Comparison of ENCODE assay signal across 13 cellular contexts in genomic region chr2:144582651-144583361, GRCh38.
DNase-seq lines count a peak whose midpoint lies in the region; ATAC-seq, FAIRE-seq and TF ChIP-seq lines count a peak whose summit lies in the region.
"Had no signal": no experiment of that assay in that cellular context is flagged by ENCODE, and none has a peak within 500 bp of the region (broad histone marks: within the 10 kb centered on the region; RNA-seq: fewer than 3 reads in every experiment).

No MANE protein-coding gene starts in this region.

- no peaks in the 10 kb centered on the region for H3K9me3 Mint-ChIP-seq in CD8-positive, alpha-beta memory T cell

- no TSS peak for BruUV-seq in K562 (replicated peaks; lab: Mats Ljungman, UMichigan)

- no peaks in the 10 kb centered on the region for H4K20me1 ChIP-seq in K562 (replicated peaks; ENCODE audit: control insufficient read depth, insufficient read depth, low read length)
- no peaks in the 10 kb centered on the region for H4K20me1 ChIP-seq in Karpas-422 (ENCODE audit: insufficient read depth, low read depth, low read length)

- peak; percentile 68 for TF ChIP-seq POLR2A in K562 (conservative IDR thresholded peaks at IDR 0.05)
- TF ChIP-seq POLR2A in gastroesophageal sphincter (IDR thresholded peaks at IDR 0.05), result no peak

- H3K4me3 Mint-ChIP-seq in CD8-positive, alpha-beta memory T cell, result peak overlapping the region in 6 of 7 donors; percentile 23 to 79 (median 40)
- H3K4me3 Mint-ChIP-seq: memory B cell had no signal

- POLR2A ChIA-PET in CD8-positive, alpha-beta memory T cell (lab: Charles Lee), result no interaction called here
- POLR2A ChIA-PET in K562 (lab: Yijun Ruan, JAX), result interaction anchor here (0.5 to 3.0 kb wide), 20 partner anchors 10 to 1767 kb away, joined by 3 to 25 read pairs (median 4); partner anchors contain the start of gene ZEB2

- H3K27me3 ChIP-seq in CD8-positive, alpha-beta memory T cell (ENCODE audit: insufficient read depth, low read length, poor library complexity, severe bottlenecking), result no peaks in the 10 kb centered on the region
- H3K27me3 ChIP-seq in K562 (ENCODE audit: control insufficient read depth in 2 of 2, insufficient read depth in 2 of 2, low read length in 2 of 2) (no peaks in the 10 kb centered on the region), gastroesophageal sphincter (no peaks in the 10 kb centered on the region), Karpas-422 (ENCODE audit: low read length) (no peaks in the 10 kb centered on the region), psoas muscle (ENCODE audit: insufficient read depth in 3 of 3, low read length in 2 of 3) (no peaks in the 10 kb centered on the region)
- H3K27me3 ChIP-seq: adrenal gland had no signal

- peak overlapping the region; percentile 74 for H3K27ac ChIP-seq in CD8-positive, alpha-beta memory T cell (ENCODE audit: low read depth, low read length)
- peak overlapping the region; percentile 100 for H3K27ac ChIP-seq in K562 (ENCODE audit: extremely low read depth, low read depth, low read length)
- H3K27ac ChIP-seq in mesodermal cell (ENCODE audit: low read depth, low read length, severe bottlenecking), result peak overlapping the region; percentile 30
- H3K27ac ChIP-seq in gastroesophageal sphincter, result no peak overlapping the region
- H3K27ac ChIP-seq in Karpas-422 (ENCODE audit: low read length), result no peak overlapping the region
- no peak overlapping the region for H3K27ac ChIP-seq in psoas muscle
- H3K27ac ChIP-seq: adrenal gland had no signal

- H3K4me1 Mint-ChIP-seq in CD8-positive, alpha-beta memory T cell, result peaks cover 31 to 41% (median 41%) of the 10 kb centered on the region in 3 donors

- H3K9me3 ChIP-seq in CD8-positive, alpha-beta memory T cell (ENCODE audit: low read length), result no peaks in the 10 kb centered on the region
- H3K9me3 ChIP-seq in K562 (replicated peaks; ENCODE audit: control insufficient read depth, insufficient read depth, low read depth, low read length), result peaks cover 4% of the 10 kb centered on the region; the same call in 1 of the 2 replicates
- no peaks in the 10 kb centered on the region for H3K9me3 ChIP-seq in mesodermal cell (ENCODE audit: control insufficient read depth, low read length)
- no peaks in the 10 kb centered on the region for H3K9me3 ChIP-seq in gastroesophageal sphincter
- no peaks in the 10 kb centered on the region for H3K9me3 ChIP-seq in Karpas-422 (ENCODE audit: low read length)
- no peaks in the 10 kb centered on the region for H3K9me3 ChIP-seq in psoas muscle
- H3K9me3 ChIP-seq: adrenal gland had no signal

- WGBS in K562 (ENCODE audit: insufficient coverage, low coverage, missing lambda C conversion rate), result 0% methylated on average over 12 of the region's 12 CpGs
- WGBS in mesodermal cell (ENCODE audit: insufficient coverage in 2 of 2), 2 experiments, result 81% methylated on average over 10 to 11 of the region's 12 CpGs
- WGBS in gastroesophageal sphincter (ENCODE audit: low coverage in 1 of 2), 2 donors, result 67 to 78% methylated on average over 3 to 4 of the region's 12 CpGs
- 72 to 75% (median 73%) methylated on average over 12 of the region's 12 CpGs for WGBS in psoas muscle, 3 donors

- no peaks in the 10 kb centered on the region for H3K27me3 Mint-ChIP-seq in CD8-positive, alpha-beta memory T cell

- H3K36me3 ChIP-seq in CD8-positive, alpha-beta memory T cell (ENCODE audit: insufficient read depth, low read length), result no peaks in the 10 kb centered on the region
- H3K36me3 ChIP-seq in K562 (ENCODE audit: control insufficient read depth, insufficient read depth, low read length), result peaks cover 9% of the 10 kb centered on the region; the same call in 2 of the 3 replicates
- H3K36me3 ChIP-seq in mesodermal cell (ENCODE audit: control insufficient read depth, insufficient read depth, low read length), result no peaks in the 10 kb centered on the region
- no peaks in the 10 kb centered on the region for H3K36me3 ChIP-seq in gastroesophageal sphincter
- H3K36me3 ChIP-seq in Karpas-422 (ENCODE audit: insufficient read depth, low read length), result no peaks in the 10 kb centered on the region
- H3K36me3 ChIP-seq in psoas muscle (ENCODE audit: insufficient read depth in 1 of 2, low read depth in 1 of 2), result no peaks in the 10 kb centered on the region
- H3K36me3 ChIP-seq: adrenal gland had no signal

- H2AFZ ChIP-seq in K562 (ENCODE audit: low read depth, low read length) (peak overlapping the region; percentile 87), Karpas-422 (ENCODE audit: low read length) (no peak overlapping the region)

- H3K9me2 ChIP-seq in Karpas-422 (replicated peaks; ENCODE audit: insufficient read depth, low read length), result peaks cover 4% of the 10 kb centered on the region; the same call in 1 of the 2 replicates

- ATAC-seq in K562 (peak; percentile 88), gastroesophageal sphincter (no peak), psoas muscle (no peak)

- intact Hi-C loops in K562 (cut with micrococcal nuclease) (loop anchor here (1.0 to 10.0 kb wide), 11 partner anchors 12 to 1172 kb away; partner anchors contain the start of gene ZEB2), psoas muscle (cut with DNase I) (no loop called here)

- peaks cover 0 to 2% (median 0%) of the 10 kb centered on the region in 3 donors for H3K36me3 Mint-ChIP-seq in CD8-positive, alpha-beta memory T cell

- peaks cover 3% of the 10 kb centered on the region for H3K9me1 ChIP-seq in K562 (ENCODE audit: control insufficient read depth, insufficient read depth, low read length)

- CTCF ChIA-PET in CD8-positive, alpha-beta memory T cell (lab: Charles Lee), result no interaction called here
- CTCF ChIA-PET in K562 (lab: Yijun Ruan, JAX; ENCODE audit: low intra/inter-chr PET ratio), result no interaction called here

- in situ Hi-C loops in KBM-7 (cut with MboI; ENCODE audit: low pct_unique_long_range_greater_than_20kb, low sequenced_read_pairs) (no loop called here), K562 (cut with MboI) (loop anchor here (5.0 kb wide), 1 partner anchor 61 kb away; the partner anchor contains the start of gene ZEB2)

- H3K79me2 ChIP-seq in K562 (ENCODE audit: control insufficient read depth, insufficient read depth, low read length) (no peaks in the 10 kb centered on the region; the same call in 2 of the 3 replicates), Karpas-422 (ENCODE audit: low read length) (no peaks in the 10 kb centered on the region)

- H3K4me3 ChIP-seq in CD8-positive, alpha-beta memory T cell (ENCODE audit: low read length), result no peak overlapping the region
- H3K4me3 ChIP-seq in K562 (peak overlapping the region; percentile 21; the same call in 1 of the 2 replicates), mesodermal cell (ENCODE audit: extremely low read depth, insufficient read depth, low read length, poor library complexity, severe bottlenecking) (no peak overlapping the region), gastroesophageal sphincter (no peak overlapping the region), Karpas-422 (ENCODE audit: low read length) (no peak overlapping the region), psoas muscle (no peak overlapping the region)
- H3K4me3 ChIP-seq: adrenal gland had no signal

- H3K27ac Mint-ChIP-seq in CD8-positive, alpha-beta memory T cell, result peak overlapping the region in 6 of 8 donors; percentile 5 to 67 (median 45)
- H3K27ac Mint-ChIP-seq: memory B cell had no signal

- peaks cover 7% of the 10 kb centered on the region for H3K4me1 ChIP-seq in CD8-positive, alpha-beta memory T cell (ENCODE audit: insufficient read depth, low read length)
- H3K4me1 ChIP-seq in K562 (replicated peaks in 1 of 2; ENCODE audit: control insufficient read depth in 2 of 2, insufficient read depth in 2 of 2, low read length in 2 of 2) (peaks cover 4 to 53% of the 10 kb centered on the region in 2 experiments), mesodermal cell (ENCODE audit: control insufficient read depth, insufficient read depth, low read length, poor library complexity, severe bottlenecking) (peaks cover 32% of the 10 kb centered on the region), gastroesophageal sphincter (peaks cover 0 to 17% (median 0%) of the 10 kb centered on the region in 3 donors), Karpas-422 (ENCODE audit: low read length) (peaks cover 27% of the 10 kb centered on the region), psoas muscle (no peaks in the 10 kb centered on the region)
- H3K4me1 ChIP-seq: adrenal gland had no signal

- no peak for DNase-seq in CD8-positive, alpha-beta memory T cell
- DNase-seq in KBM-7, result peak; percentile 95
- DNase-seq in K562 (ENCODE audit: extremely low read depth in 1 of 4, low spot score in 3 of 4), result peak; percentile 81 to 98 (median 84)
- DNase-seq in NCI-H2196 (lab: John Stamatoyannopoulos, UW; ENCODE audit: unreplicated experiment), result no peak
- DNase-seq in Karpas-422, result no peak
- no peak for DNase-seq in psoas muscle
- DNase-seq: adrenal gland, cerebellar nuclear complex, NCI-H1694 had no signal

- H3K4me2 ChIP-seq in K562 (ENCODE audit: insufficient read depth, low read length) (peak overlapping the region; percentile 81), Karpas-422 (ENCODE audit: low read depth, low read length, poor library complexity, severe bottlenecking) (no peak overlapping the region)

- peak; percentile 95 for TF ChIP-seq EP300 in K562 (IDR thresholded peaks at IDR 0.05; ENCODE audit: low read length)
- TF ChIP-seq EP300 in gastroesophageal sphincter (IDR thresholded peaks at IDR 0.05), result no peak

- peak overlapping the region; percentile 8 to 90; a peak in 3 of 4 replicates for H3K9ac ChIP-seq in K562 (ENCODE audit: insufficient read depth in 1 of 2, low read depth in 2 of 2, low read length in 2 of 2)
- H3K9ac ChIP-seq in Karpas-422 (ENCODE audit: low read length), result no peak overlapping the region

- peak; percentile 99 for FAIRE-seq in K562 (lab: Jason Lieb, UNC)
- FAIRE-seq: H54 had no signal

- TF ChIP-seq CTCF in K562 (IDR thresholded peaks at IDR 0.05 in 2 of 3, conservative IDR thresholded peaks at IDR 0.05 in 1 of 3; ENCODE audit: insufficient read depth in 2 of 3, low read depth in 1 of 3, low read length in 3 of 3) (peak in 2 of 3 experiments; percentile 52; a peak in 3 of 6 replicates), gastroesophageal sphincter (IDR thresholded peaks at IDR 0.05) (no peak), psoas muscle (IDR thresholded peaks at IDR 0.05) (no peak)

- TF ChIP-seq RAD21 in K562 (CRISPR knock-in tag; conservative IDR thresholded peaks at IDR 0.05 in 1 of 2, IDR thresholded peaks at IDR 0.05 in 1 of 2), result peak; percentile 53 to 77

TF ChIP-seq in K562, 482 proteins besides CTCF, POLR2A, EP300 and RAD21 (continues in another document):
- TF ChIP-seq SMAD2 (IDR thresholded peaks at IDR 0.05; ENCODE audit: low read depth, low read length), result no peak
- TF ChIP-seq PCBP2 (IDR thresholded peaks at IDR 0.05; ENCODE audit: low read depth, low read length, poor library complexity, severe bottlenecking), result no peak
- peak; percentile 82; the same call in 1 of the 2 replicates for TF ChIP-seq ETV5 (CRISPR knock-in tag; IDR thresholded peaks at IDR 0.05; ENCODE audit: low read depth)
- no peak for TF ChIP-seq ASH1L (IDR thresholded peaks at IDR 0.05; ENCODE audit: borderline replicate concordance, low read depth, partially characterized antibody)
- TF ChIP-seq PHB (CRISPR knock-in tag; IDR thresholded peaks at IDR 0.05), result no peak
- TF ChIP-seq WHSC1 (IDR thresholded peaks at IDR 0.05; ENCODE audit: low read length), result no peak
- peak; percentile 64 for TF ChIP-seq POLR2B (IDR thresholded peaks at IDR 0.05; ENCODE audit: low read depth, partially characterized antibody)
- no peak for TF ChIP-seq ZNF586 (CRISPR knock-in tag; conservative IDR thresholded peaks at IDR 0.05)

Comparison
In these comparisons a context has a peak if more than half of its experiments do, and no peak if none do; other contexts are left out.
1. DNase-seq: peak in KBM-7 (single experiment) and K562 (4 of 4); none in CD8-positive, alpha-beta memory T cell (0 of 5), NCI-H2196 (single experiment), Karpas-422 (single experiment) and psoas muscle (0 of 2).
2. H3K27ac ChIP-seq: peak in CD8-positive, alpha-beta memory T cell (single experiment), K562 (single experiment) and mesodermal cell (single experiment); none in gastroesophageal sphincter (0 of 4), Karpas-422 (single experiment) and psoas muscle (single experiment).
3. CTCF ChIP-seq: peak in K562 (2 of 3); none in gastroesophageal sphincter (0 of 4) and psoas muscle (single experiment).